In the genomic region with DNA sequence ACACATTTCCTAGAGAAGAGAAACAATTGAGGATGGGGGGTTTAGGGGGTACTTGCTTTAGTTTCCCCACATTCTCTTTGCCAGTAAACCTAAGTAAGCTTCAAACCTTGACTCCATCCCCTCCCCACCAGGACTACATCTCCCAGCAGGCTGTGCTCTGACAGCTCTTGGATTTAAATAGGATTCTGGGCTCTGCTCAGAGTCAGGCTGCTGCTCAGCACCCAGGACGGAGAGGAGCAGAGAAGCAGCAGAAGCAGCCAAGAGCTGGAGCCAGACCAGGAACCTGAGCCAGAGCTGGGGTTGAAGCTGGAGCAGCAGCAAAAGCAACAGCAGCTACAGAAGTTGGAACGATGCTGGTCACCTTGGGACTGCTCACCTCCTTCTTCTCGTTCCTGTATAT, we compare ENCODE assay signal across 11 cellular contexts. TPM values are rescaled to one million over a fixed set of nuclear protein-coding genes. Genes with fewer than 3 reads are reported as not detected.
DNase-seq lines count a peak whose midpoint lies in the region; ATAC-seq, FAIRE-seq and TF ChIP-seq lines count a peak whose summit lies in the region.
"Had no signal": no experiment of that assay in that cellular context is flagged by ENCODE, and none has a peak within 500 bp of the region (broad histone marks: within the 10 kb centered on the region; RNA-seq: fewer than 3 reads in every experiment).

No MANE protein-coding gene starts in this region.

- H4K20me1 ChIP-seq in Loucy (ENCODE audit: insufficient read depth, low read length, poor library complexity, severe bottlenecking) (no peaks in the 10 kb centered on the region), H1 (replicated peaks in 1 of 2; ENCODE audit: control insufficient read depth in 1 of 2, insufficient read depth in 2 of 2, low read length in 2 of 2) (no peaks in the 10 kb centered on the region)

- peaks cover 10% of the 10 kb centered on the region for H3K27me3 ChIP-seq in A673 (replicated peaks; ENCODE audit: insufficient read depth, low read depth, low read length, poor library complexity)
- H3K27me3 ChIP-seq in Loucy (ENCODE audit: insufficient read depth, low read length, poor library complexity, severe bottlenecking), result no peaks in the 10 kb centered on the region
- H3K27me3 ChIP-seq in H1 (replicated peaks in 1 of 4; ENCODE audit: control insufficient read depth in 3 of 4, extremely low read depth in 1 of 4, insufficient read depth in 3 of 4, low read length in 3 of 4), result no peaks in the 10 kb centered on the region

- no peak overlapping the region for H3K4ac ChIP-seq in H1 (replicated peaks; ENCODE audit: insufficient read length, low read depth, low read length)

- POLR2A ChIA-PET in A673 (lab: Charles Lee; ENCODE audit: low non-redundant PET), result interaction anchor here (0.6 kb wide), 1 partner anchor 94 kb away, joined by 3 read pairs; a partner anchor contains a TSS
- POLR2A ChIA-PET in H1 (lab: Charles Lee; ENCODE audit: partially characterized antibody), result interaction anchor here (0.7 to 1.0 kb wide), 4 partner anchors 11 to 181 kb away, joined by 3 to 8 read pairs (median 4); a partner anchor contains a TSS

- peak; percentile 39 for FAIRE-seq in H1 (lab: Jason Lieb, UNC)

- H3K27ac ChIP-seq in A673 (ENCODE audit: low read depth, low read length, poor library complexity, severe bottlenecking), result no peak overlapping the region
- H3K27ac ChIP-seq in H1 (ENCODE audit: low read depth, low read length), result no peak overlapping the region

- TF ChIP-seq POLR2A in H1 (IDR thresholded peaks at IDR 0.05; ENCODE audit: control extremely low read depth in 1 of 2, low read depth in 2 of 2, low read length in 2 of 2), result no peak

- H4K91ac ChIP-seq in H1 (replicated peaks; ENCODE audit: insufficient read length, low read length), result no peak overlapping the region

- no peaks in the 10 kb centered on the region for H3K9me3 Mint-ChIP-seq in activated naive CD4-positive, alpha-beta T cell treated with anti-CD3 and anti-CD28 coated beads, Interleukin-2, amount 50 U/mL, for 72 hours
- H3K9me3 Mint-ChIP-seq: activated naive CD4-positive, alpha-beta T cell treated with anti-CD3 and anti-CD28 coated beads for 36 hours had no signal

- H2AFZ ChIP-seq in Loucy (ENCODE audit: low read length) (peak overlapping the region; percentile 57), H1 (ENCODE audit: low read length) (peak overlapping the region; percentile 98)

- no peak for TF ChIP-seq RAD21 in H1 (IDR thresholded peaks at IDR 0.05 in 1 of 2, conservative IDR thresholded peaks at IDR 0.05 in 1 of 2; ENCODE audit: low read depth in 2 of 2, low read length in 2 of 2)

- H2BK5ac ChIP-seq in H1 (ENCODE audit: low read depth, low read length), result no peak overlapping the region

- H2BK15ac ChIP-seq in H1 (ENCODE audit: low read length), result no peak overlapping the region

- intact Hi-C loops in A673 (cut with micrococcal nuclease; ENCODE audit: unreplicated experiment), result no loop called here
- intact Hi-C loops in mucosa of descending colon (cut with DNase I, micrococcal nuclease), result no loop called here

- peaks cover 0 to 6% of the 10 kb centered on the region in 2 donors for H3K36me3 Mint-ChIP-seq in activated naive CD4-positive, alpha-beta T cell treated with anti-CD3 and anti-CD28 coated beads, Interleukin-2, amount 50 U/mL, for 72 hours

- no peak overlapping the region for H4K8ac ChIP-seq in H1 (ENCODE audit: extremely low read depth, insufficient read depth, low read length)

- H3K4me3 ChIP-seq in A673 (ENCODE audit: low read depth, low read length, poor library complexity, severe bottlenecking) (no peak overlapping the region), Loucy (ENCODE audit: low read length, poor library complexity, severe bottlenecking) (peak overlapping the region; percentile 6), H1 (ENCODE audit: extremely low read depth in 1 of 4, insufficient read depth in 2 of 4, low read depth in 3 of 4, low read length in 4 of 4) (peak overlapping the region in 1 of 4 experiments; percentile 31; a peak in 1 of 8 replicates), mucosa of descending colon (no peak overlapping the region)

- H3K18ac ChIP-seq in H1 (ENCODE audit: extremely low read depth, low read length), result no peak overlapping the region

- H3K9ac ChIP-seq in Loucy (ENCODE audit: low read depth, low read length, poor library complexity, severe bottlenecking), result no peak overlapping the region
- H3K9ac ChIP-seq in H1 (replicated peaks in 1 of 4; ENCODE audit: extremely low read depth in 1 of 4, low read depth in 3 of 4, low read length in 3 of 4), result no peak overlapping the region

- H3K27ac Mint-ChIP-seq in activated naive CD4-positive, alpha-beta T cell treated with anti-CD3 and anti-CD28 coated beads, Interleukin-2, amount 50 U/mL, for 72 hours, result no peak overlapping the region
- H3K27ac Mint-ChIP-seq: activated naive CD4-positive, alpha-beta T cell treated with anti-CD3 and anti-CD28 coated beads for 36 hours; naive thymus-derived CD4-positive, alpha-beta T cell had no signal

- no peaks in the 10 kb centered on the region for H3K9me2 ChIP-seq in Loucy (replicated peaks; ENCODE audit: low read depth, low read length)

- 54% methylated on average over 3 of the region's 3 CpGs; no CpG with 5 or more reads in 1 of the 2 experiments for WGBS in H1 (ENCODE audit: extremely low coverage in 1 of 2, insufficient coverage in 1 of 2, insufficient read length in 1 of 2, insufficient replicate concordance in 2 of 2, low coverage in 1 of 2, low lambda C conversion rate in 2 of 2, missing lambda C conversion rate in 1 of 2), 2 experiments

- peaks cover 3% of the 10 kb centered on the region for H3K4me1 ChIP-seq in A673 (ENCODE audit: insufficient read depth, low read length, poor library complexity, severe bottlenecking)
- peaks cover 6% of the 10 kb centered on the region for H3K4me1 ChIP-seq in Loucy (ENCODE audit: insufficient read depth, low read length, poor library complexity, severe bottlenecking)
- no peaks in the 10 kb centered on the region; a peak in 1 of 7 replicates for H3K4me1 ChIP-seq in H1 (replicated peaks in 1 of 4; ENCODE audit: control insufficient read depth in 3 of 4, insufficient read depth in 4 of 4, low read length in 3 of 4)
- peaks cover 5% of the 10 kb centered on the region for H3K4me1 ChIP-seq in mucosa of descending colon (ENCODE audit: low read depth)

- no peak overlapping the region for H4K5ac ChIP-seq in H1 (ENCODE audit: insufficient read length, low read depth, low read length)

- CTCF ChIA-PET in A673 (lab: Charles Lee) (no interaction called here), H1 (lab: Charles Lee; ENCODE audit: partially characterized antibody) (interaction anchor here (0.7 to 1.6 kb wide), 5 partner anchors 27 to 1122 kb away, joined by 3 read pairs; a partner anchor contains a TSS)

- no peak overlapping the region for H3K23ac ChIP-seq in H1 (ENCODE audit: insufficient read length)

- H2BK20ac ChIP-seq in H1 (ENCODE audit: low read length), result no peak overlapping the region

- H3K36me3 ChIP-seq in A673 (ENCODE audit: insufficient read depth, low read length, poor library complexity, severe bottlenecking) (no peaks in the 10 kb centered on the region), Loucy (ENCODE audit: insufficient read depth, low read length) (no peaks in the 10 kb centered on the region), H1 (ENCODE audit: control insufficient read depth in 2 of 4, insufficient read depth in 4 of 4, low read length in 3 of 4) (no peaks in the 10 kb centered on the region), mucosa of descending colon (ENCODE audit: low read depth) (no peaks in the 10 kb centered on the region)

- H3K79me1 ChIP-seq in H1 (ENCODE audit: low read depth, low read length), result no peaks in the 10 kb centered on the region

- H2AK5ac ChIP-seq in H1 (ENCODE audit: low read depth, low read length), result no peak overlapping the region

- no TSS peak for BruUV-seq in A673 (replicated peaks; lab: Mats Ljungman, UMichigan)

- no peaks in the 10 kb centered on the region for H3K23me2 ChIP-seq in H1 (ENCODE audit: low read depth, low read length)

- TF ChIP-seq CTCF in A673 (conservative IDR thresholded peaks at IDR 0.05; ENCODE audit: low read depth, low read length) (no peak), Loucy (conservative IDR thresholded peaks at IDR 0.05; ENCODE audit: low read length) (no peak), H1 (IDR thresholded peaks at IDR 0.05; ENCODE audit: control extremely low read depth in 1 of 3, insufficient read depth in 1 of 3, low read depth in 1 of 3, low read length in 3 of 3) (no peak; a peak in 1 of 4 replicates), mucosa of descending colon (IDR thresholded peaks at IDR 0.05) (no peak), GM20000 (IDR thresholded peaks at IDR 0.05; ENCODE audit: extremely low read depth, missing control alignments) (no peak)

- H2BK12ac ChIP-seq in H1 (ENCODE audit: low read depth, low read length), result no peak overlapping the region

- ATAC-seq in mucosa of descending colon, result peak; percentile 24
- ATAC-seq in activated naive CD4-positive, alpha-beta T cell treated with anti-CD3 and anti-CD28 coated beads, Interleukin-2, amount 50 U/mL, for 72 hours, result no peak
- no peak for ATAC-seq in GM21360 (IDR thresholded peaks at IDR 0.05; ENCODE audit: unreplicated experiment)
- ATAC-seq: naive thymus-derived CD4-positive, alpha-beta T cell had no signal

- H3K79me2 ChIP-seq in Loucy (ENCODE audit: insufficient read depth, low read length), result no peaks in the 10 kb centered on the region
- H3K79me2 ChIP-seq in H1 (ENCODE audit: control insufficient read depth in 1 of 2, insufficient read depth in 2 of 2, low read length in 2 of 2), result no peaks in the 10 kb centered on the region

- H3K14ac ChIP-seq in H1 (ENCODE audit: insufficient read length), result no peak overlapping the region

- H2BK120ac ChIP-seq in H1 (replicated peaks; ENCODE audit: low read depth, low read length), result no peak overlapping the region

- no peak overlapping the region for H3K56ac ChIP-seq in H1 (replicated peaks; ENCODE audit: insufficient read length, low read depth, low read length)

- H3K9me3 ChIP-seq in A673 (ENCODE audit: low read depth, low read length, poor library complexity, severe bottlenecking) (no peaks in the 10 kb centered on the region), Loucy (ENCODE audit: insufficient read depth, low read depth, low read length) (no peaks in the 10 kb centered on the region), H1 (ENCODE audit: insufficient read depth in 2 of 2, low read depth in 1 of 2, low read length in 1 of 2) (no peaks in the 10 kb centered on the region), mucosa of descending colon (no peaks in the 10 kb centered on the region)

- H3K4me2 ChIP-seq in Loucy (ENCODE audit: low read depth, low read length, poor library complexity, severe bottlenecking), result peak overlapping the region; percentile 31
- H3K4me2 ChIP-seq in H1 (ENCODE audit: insufficient read depth in 1 of 2, low read depth in 2 of 2, low read length in 2 of 2), result peak overlapping the region; percentile 11 to 42; a peak in 3 of 4 replicates

- DNase-seq in A673 (ENCODE audit: low spot score) (peak; percentile 27), H1 (ENCODE audit: low read depth in 1 of 2, low spot score in 2 of 2) (no peak), mucosa of descending colon (peak in 1 of 3 donors; percentile 19), NCI-H510A (lab: John Stamatoyannopoulos, UW) (no peak), GM20000 (ENCODE audit: low spot score) (no peak)
- DNase-seq in activated naive CD4-positive, alpha-beta T cell treated with anti-CD3 and anti-CD28 coated beads, Interleukin-2, amount 50 U/mL, for 72 hours (ENCODE audit: low spot score in 2 of 2), result no peak
- DNase-seq: activated naive CD4-positive, alpha-beta T cell treated with anti-CD3 and anti-CD28 coated beads for 36 hours; naive thymus-derived CD4-positive, alpha-beta T cell had no signal

- H3F3A ChIP-seq in Loucy (ENCODE audit: low read depth), result no peaks in the 10 kb centered on the region

- TF ChIP-seq EP300 in H1 (IDR thresholded peaks at IDR 0.05; ENCODE audit: borderline replicate concordance in 1 of 2, low read depth in 2 of 2, low read length in 2 of 2), result no peak

RNA-seq across cellular contexts. Expression of a gene that starts 20.6 kb away (rescaled TPM):
- not detected in 2 replicates for total RNA-seq in A673 (2021)
- total RNA-seq in H1 (2021; fragmentation: NEBNext Ultra II Directional; extraction: Animal tissue kit (Norgen Biotek cat#: 25700)), result 1.1 and 1.2 TPM in 2 replicates
- polyA plus RNA-seq in H1 (2011; rRNA removed), result 1.3 and 1.5 TPM in 2 replicates
- polyA plus RNA-seq in H1 (2011; cell fraction: cytosol; rRNA removed), result 2.3 TPM
- polyA plus RNA-seq in H1 (2011; cell fraction: nucleus; rRNA removed), result 1.3 TPM
- 0.83 to 1.6 TPM (median 1.2 TPM) in 4 replicates for polyA plus RNA-seq in H1 (2012, experiment 1 of 2)
- polyA plus RNA-seq in H1 (2012, experiment 2 of 2), result 1.3 TPM
- polyA plus RNA-seq in H1 (2013, experiment 1 of 2), result 1.3 TPM
- polyA plus RNA-seq in H1 (2013, experiment 2 of 2), result 1.6 TPM
- polyA minus RNA-seq in H1 (2011; rRNA and poly(A)+ RNA removed), result 1.1 and 1.4 TPM in 2 replicates
- not detected for polyA minus RNA-seq in H1 (2011; cell fraction: cytosol; rRNA and poly(A)+ RNA removed)
- 1.8 TPM for polyA minus RNA-seq in H1 (2011; cell fraction: nucleus; rRNA and poly(A)+ RNA removed)
- not detected for total RNA-seq in mucosa of descending colon
- not detected for total RNA-seq in activated naive CD4-positive, alpha-beta T cell treated with anti-CD3 and anti-CD28 coated beads, Interleukin-2, amount 50 U/mL, for 72 hours
- total RNA-seq: activated naive CD4-positive, alpha-beta T cell treated with anti-CD3 and anti-CD28 coated beads for 36 hours; naive thymus-derived CD4-positive, alpha-beta T cell; OCI-LY7 had no signal

RNA-seq across cellular contexts. Expression of a gene that starts 26.7 kb away (rescaled TPM):
- total RNA-seq in A673 (2021), result 95.3 and 107 TPM in 2 replicates
- total RNA-seq in H1 (2021; fragmentation: NEBNext Ultra II Directional; extraction: Animal tissue kit (Norgen Biotek cat#: 25700)), result 104 and 112 TPM in 2 replicates
- 70.6 and 117 TPM in 2 replicates for polyA plus RNA-seq in H1 (2011; rRNA removed)
- 119 TPM for polyA plus RNA-seq in H1 (2011; cell fraction: cytosol; rRNA removed)
- polyA plus RNA-seq in H1 (2011; cell fraction: nucleus; rRNA removed), result 102 TPM
- polyA plus RNA-seq in H1 (2012, experiment 1 of 2), result 114 to 133 TPM (median 126 TPM) in 4 replicates
- polyA plus RNA-seq in H1 (2012, experiment 2 of 2), result 17.7 TPM
- polyA plus RNA-seq in H1 (2013, experiment 1 of 2), result 244 TPM
- 264 TPM for polyA plus RNA-seq in H1 (2013, experiment 2 of 2)
- polyA minus RNA-seq in H1 (2011; rRNA and poly(A)+ RNA removed), result 155 and 187 TPM in 2 replicates
- polyA minus RNA-seq in H1 (2011; cell fraction: cytosol; rRNA and poly(A)+ RNA removed), result 150 TPM
- polyA minus RNA-seq in H1 (2011; cell fraction: nucleus; rRNA and poly(A)+ RNA removed), result 106 TPM
- total RNA-seq in mucosa of descending colon, result 10 to 100 TPM; 36.0 to 44.1 (median 38.3) TPM
- total RNA-seq in activated naive CD4-positive, alpha-beta T cell treated with anti-CD3 and anti-CD28 coated beads, Interleukin-2, amount 50 U/mL, for 72 hours, result 10 to 100 TPM; 41.5 to 54.6 TPM

RNA-seq across cellular contexts. Expression of a gene that starts 47.9 kb away (rescaled TPM):
- total RNA-seq in A673 (2021), result 111 and 123 TPM in 2 replicates
- 98.7 and 104 TPM in 2 replicates for total RNA-seq in H1 (2021; fragmentation: NEBNext Ultra II Directional; extraction: Animal tissue kit (Norgen Biotek cat#: 25700))
- 17.2 and 28.1 TPM in 2 replicates for polyA plus RNA-seq in H1 (2011; rRNA removed)
- polyA plus RNA-seq in H1 (2011; cell fraction: cytosol; rRNA removed), result 38.5 TPM
- polyA plus RNA-seq in H1 (2011; cell fraction: nucleus; rRNA removed), result 31.0 TPM
- 67.3 to 95.8 TPM (median 76.8 TPM) in 4 replicates for polyA plus RNA-seq in H1 (2012, experiment 1 of 2)
- polyA plus RNA-seq in H1 (2012, experiment 2 of 2), result 24.0 TPM
- polyA plus RNA-seq in H1 (2013, experiment 1 of 2), result 47.8 TPM
- polyA plus RNA-seq in H1 (2013, experiment 2 of 2), result 58.5 TPM
- polyA minus RNA-seq in H1 (2011; rRNA and poly(A)+ RNA removed), result 34.9 and 41.9 TPM in 2 replicates
- 23.3 TPM for polyA minus RNA-seq in H1 (2011; cell fraction: cytosol; rRNA and poly(A)+ RNA removed)
- polyA minus RNA-seq in H1 (2011; cell fraction: nucleus; rRNA and poly(A)+ RNA removed), result 44.8 TPM
- 100 to 1,000 TPM; 110 to 162 (median 148) TPM for total RNA-seq in mucosa of descending colon
- 10 to 100 TPM; 24.7 to 71.1 TPM for total RNA-seq in activated naive CD4-positive, alpha-beta T cell treated with anti-CD3 and anti-CD28 coated beads, Interleukin-2, amount 50 U/mL, for 72 hours
